15 cellular contexts compared by ENCODE assay signal in the genomic region with DNA sequence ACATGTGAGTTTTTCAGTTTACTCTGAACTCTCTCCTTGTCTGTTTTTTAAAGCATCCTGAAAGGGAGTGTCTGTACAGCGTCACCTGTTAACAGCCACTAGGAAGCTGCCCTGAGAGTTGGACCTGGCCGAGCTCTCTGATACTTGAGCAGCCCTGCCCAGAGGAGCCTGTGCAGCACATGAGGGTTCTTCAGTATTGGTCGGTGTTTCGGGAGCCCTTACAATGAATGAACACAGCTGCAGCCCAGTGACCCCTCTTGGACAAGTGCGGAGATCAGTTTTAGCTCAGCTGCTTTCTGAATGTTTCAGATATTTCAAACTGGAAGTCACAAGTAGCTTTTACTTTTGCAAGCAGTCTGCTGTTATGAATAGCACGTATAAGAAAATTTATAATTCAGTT. TPM values are rescaled to one million over a fixed set of nuclear protein-coding genes. Genes with fewer than 3 reads are reported as not detected.
DNase-seq lines count a peak whose midpoint lies in the region; ATAC-seq, FAIRE-seq and TF ChIP-seq lines count a peak whose summit lies in the region.
"Had no signal": no experiment of that assay in that cellular context is flagged by ENCODE, and none has a peak within 500 bp of the region (broad histone marks: within the 10 kb centered on the region; RNA-seq: fewer than 3 reads in every experiment).

No MANE protein-coding gene starts in this region.

- H3K9me3 ChIP-seq in BLaER1 treated with 17β-estradiol and CSF1 and Interleukin-3, amounts not matched to agents 10 nM and 100 nM (replicated peaks in 1 of 11) = peaks cover 0 to 23% (median 16%) of the 10 kb centered on the region in 11 experiments; a peak in 14 of 22 replicates
- H3K9me3 ChIP-seq in endothelial cell of umbilical vein (replicated peaks; ENCODE audit: control insufficient read depth, insufficient read depth, low read length) (no peaks in the 10 kb centered on the region), right atrium auricular region (no peaks in the 10 kb centered on the region), tibial artery (no peaks in the 10 kb centered on the region)

- no peaks in the 10 kb centered on the region for H3K9me1 ChIP-seq in endothelial cell of umbilical vein (replicated peaks; ENCODE audit: control insufficient read depth, extremely low read depth, insufficient read depth, low read length)

- ATAC-seq in HG03571 (IDR thresholded peaks at IDR 0.05; ENCODE audit: unreplicated experiment) (no peak), HG03442 (IDR thresholded peaks at IDR 0.05; ENCODE audit: unreplicated experiment) (no peak)
- ATAC-seq: Panc1 had no signal

- intact Hi-C loops in endothelial cell of umbilical vein (cut with micrococcal nuclease) (no loop called here), tibial artery (cut with DNase I; ENCODE audit: low total_unique reads) (loop anchor here (2.0 kb wide), 1 partner anchor 17 kb away; no protein-coding TSS in a partner anchor)

- peaks cover 0 to 30% (median 19%) of the 10 kb centered on the region in 11 experiments; a peak in 17 of 22 replicates for H3K36me3 ChIP-seq in BLaER1 treated with 17β-estradiol and CSF1 and Interleukin-3, amounts not matched to agents 10 nM and 100 nM
- H3K36me3 ChIP-seq in endothelial cell of umbilical vein (ENCODE audit: control insufficient read depth in 2 of 2, extremely low read depth in 1 of 2, insufficient read depth in 2 of 2, low read length in 2 of 2) (no peaks in the 10 kb centered on the region), right atrium auricular region (no peaks in the 10 kb centered on the region), tibial artery (peaks cover 0 to 8% (median 5%) of the 10 kb centered on the region in 3 donors)

- H3K4me2 ChIP-seq in BLaER1 treated with 17β-estradiol and CSF1 and Interleukin-3, amounts not matched to agents 10 nM and 100 nM = peak overlapping the region in 9 of 11 experiments; percentile 31 to 98 (median 66); a peak in 16 of 22 replicates
- no peak overlapping the region for H3K4me2 ChIP-seq in endothelial cell of umbilical vein (ENCODE audit: insufficient read depth, low read length)

- no peak for DNase-seq in endothelial cell of umbilical vein (ENCODE audit: low read depth, low spot score)
- DNase-seq in right atrium auricular region (ENCODE audit: low spot score) = no peak
- DNase-seq in tibial artery = no peak
- no peak for DNase-seq in SW480 (ENCODE audit: low spot score)
- DNase-seq: DND-41, H9, Karpas-422, NCI-H1417 treated with DMSO at 0.1 percent for 48 hours, NCI-H1930, NCI-H69 had no signal

- H2AFZ ChIP-seq in endothelial cell of umbilical vein (ENCODE audit: low read depth, low read length) = no peak overlapping the region

- POLR2A ChIA-PET in endothelial cell of umbilical vein (lab: Charles Lee) = no interaction called here

- CTCF ChIA-PET in endothelial cell of umbilical vein (lab: Charles Lee) = interaction anchor here (1.4 to 8.9 kb wide), 3 partner anchors 11 to 15 kb away, joined by 8 to 64 read pairs (median 14); no protein-coding TSS in a partner anchor

- dilution Hi-C loops in endothelial cell of umbilical vein (cut with MboI; ENCODE audit: extremely low pct_ligation_motif_present, low sequenced_read_pairs) = no loop called here

- no TSS peak for BruUV-seq in endothelial cell of umbilical vein (replicated peaks; lab: Mats Ljungman, UMichigan)

- H3K9ac ChIP-seq in BLaER1 treated with 17β-estradiol and CSF1 and Interleukin-3, amounts not matched to agents 10 nM and 100 nM = peak overlapping the region in 1 of 11 experiments; percentile 44; a peak in 1 of 22 replicates
- H3K9ac ChIP-seq in endothelial cell of umbilical vein (replicated peaks; ENCODE audit: extremely low read depth, insufficient read depth, low read length) = no peak overlapping the region

- no peak overlapping the region for H3K4me3 ChIP-seq in BLaER1 treated with 17β-estradiol and CSF1 and Interleukin-3, amounts not matched to agents 10 nM and 100 nM
- H3K4me3 ChIP-seq in endothelial cell of umbilical vein (replicated peaks in 1 of 3; ENCODE audit: insufficient read depth in 1 of 3, low read depth in 1 of 3, low read length in 3 of 3) (no peak overlapping the region), right atrium auricular region (no peak overlapping the region), tibial artery (no peak overlapping the region)

- peaks cover 0 to 70% (median 0%) of the 10 kb centered on the region in 11 experiments; a peak in 8 of 22 replicates for H3K27me3 ChIP-seq in BLaER1 treated with 17β-estradiol and CSF1 and Interleukin-3, amounts not matched to agents 10 nM and 100 nM
- H3K27me3 ChIP-seq in endothelial cell of umbilical vein (ENCODE audit: control insufficient read depth in 2 of 2, insufficient read depth in 2 of 2, low read length in 2 of 2) (no peaks in the 10 kb centered on the region), right atrium auricular region (no peaks in the 10 kb centered on the region), tibial artery (no peaks in the 10 kb centered on the region)

- H3K27ac ChIP-seq in BLaER1 treated with 17β-estradiol and CSF1 and Interleukin-3, amounts not matched to agents 10 nM and 100 nM = no peak overlapping the region
- H3K27ac ChIP-seq in endothelial cell of umbilical vein (ENCODE audit: insufficient read depth, low read depth, low read length) (no peak overlapping the region), right atrium auricular region (peak overlapping the region; percentile 19 to 42), tibial artery (peak overlapping the region; percentile 27 to 41)
- H3K27ac ChIP-seq: C4-2B had no signal

- no peak for TF ChIP-seq CTCF in endothelial cell of umbilical vein (IDR thresholded peaks at IDR 0.05; ENCODE audit: extremely low read depth in 1 of 2, insufficient read depth in 1 of 2, low read depth in 1 of 2, low read length in 2 of 2)
- no peak for TF ChIP-seq CTCF in right atrium auricular region (IDR thresholded peaks at IDR 0.05)
- no peak for TF ChIP-seq CTCF in tibial artery (IDR thresholded peaks at IDR 0.05)

- TF ChIP-seq POLR2A in endothelial cell of umbilical vein (IDR thresholded peaks at IDR 0.05; ENCODE audit: low read depth, low read length) = no peak

- H4K20me1 ChIP-seq in BLaER1 treated with 17β-estradiol and CSF1 and Interleukin-3, amounts not matched to agents 10 nM and 100 nM = peaks cover 15 to 80% (median 68%) of the 10 kb centered on the region in 11 experiments; a peak in 20 of 22 replicates
- H4K20me1 ChIP-seq in endothelial cell of umbilical vein (replicated peaks; ENCODE audit: control insufficient read depth, extremely low read depth, insufficient read depth, low read length) = no peaks in the 10 kb centered on the region

- peaks cover 16% of the 10 kb centered on the region for H3K79me2 ChIP-seq in endothelial cell of umbilical vein (ENCODE audit: control insufficient read depth, insufficient read depth, low read length)

- peaks cover 37 to 89% (median 80%) of the 10 kb centered on the region in 10 experiments for H3K4me1 ChIP-seq in BLaER1 treated with 17β-estradiol and CSF1 and Interleukin-3, amounts not matched to agents 10 nM and 100 nM
- H3K4me1 ChIP-seq in endothelial cell of umbilical vein (ENCODE audit: control insufficient read depth, extremely low read depth, insufficient read depth, low read length) = peaks cover 37% of the 10 kb centered on the region
- peaks cover 0 to 73% of the 10 kb centered on the region in 2 donors for H3K4me1 ChIP-seq in right atrium auricular region
- H3K4me1 ChIP-seq in tibial artery = peaks cover 0 to 91% (median 56%) of the 10 kb centered on the region in 4 donors

- peak; percentile 42 for FAIRE-seq in endothelial cell of umbilical vein (lab: Jason Lieb, UNC)

TF ChIP-seq in endothelial cell of umbilical vein, 7 proteins besides CTCF, POLR2A, EP300 and RAD21:
- TF ChIP-seq JUN (IDR thresholded peaks at IDR 0.05; ENCODE audit: borderline replicate concordance, insufficient read depth, insufficient read length, low read depth) = no peak
- no peak for TF ChIP-seq EZH2 (IDR thresholded peaks at IDR 0.05; ENCODE audit: borderline replicate concordance, low read depth, low read length, severe bottlenecking)
- no peak for TF ChIP-seq POLR2AphosphoS5 (IDR thresholded peaks at IDR 0.05; ENCODE audit: insufficient read depth, low read depth, low read length)
- no peak for TF ChIP-seq GATA2 (IDR thresholded peaks at IDR 0.05; ENCODE audit: insufficient read depth, insufficient read length, low read depth, low read length)
- TF ChIP-seq, protein P1, sequence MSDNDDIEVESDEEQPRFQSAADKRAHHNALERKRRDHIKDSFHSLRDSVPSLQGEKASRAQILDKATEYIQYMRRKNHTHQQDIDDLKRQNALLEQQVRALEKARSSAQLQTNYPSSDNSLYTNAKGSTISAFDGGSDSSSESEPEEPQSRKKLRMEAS (IDR thresholded peaks at IDR 0.05; ENCODE audit: insufficient read depth, insufficient read length) = no peak
- TF ChIP-seq FOS (IDR thresholded peaks at IDR 0.05; ENCODE audit: borderline replicate concordance, insufficient read depth, low read length) = no peak
- TF ChIP-seq MYC (IDR thresholded peaks at IDR 0.05; ENCODE audit: low read depth, low read length) = no peak

RNA-seq across cellular contexts. Expression of gene ADARB1, which starts 39.2 kb away (rescaled TPM):
- 54.3 and 55.5 TPM in 2 replicates for total RNA-seq in endothelial cell of umbilical vein
- 17.8 and 32.5 TPM in 2 replicates for polyA plus RNA-seq in endothelial cell of umbilical vein
- polyA plus RNA-seq in endothelial cell of umbilical vein (2011; cell fraction: cytosol; rRNA removed) = 17.4 and 18.8 TPM in 2 replicates
- 88.3 and 92.8 TPM in 2 replicates for polyA plus RNA-seq in endothelial cell of umbilical vein (2011; cell fraction: nucleus; rRNA removed)
- polyA plus RNA-seq in endothelial cell of umbilical vein (2012) = 29.3 and 33.4 TPM in 2 replicates
- polyA minus RNA-seq in endothelial cell of umbilical vein = 41.5 and 43.3 TPM in 2 replicates
- 54.5 TPM for polyA minus RNA-seq in endothelial cell of umbilical vein (2011; cell fraction: cytosol; rRNA and poly(A)+ RNA removed)
- polyA minus RNA-seq in endothelial cell of umbilical vein (2011; cell fraction: nucleus; rRNA and poly(A)+ RNA removed) = 48.7 and 51.7 TPM in 2 replicates
- total RNA-seq in right atrium auricular region = 10 to 100 TPM in 1 of 2 donors, 1 to 10 TPM in 1; 7.5 to 10.5 TPM

Comparison
In these comparisons a context has a peak if more than half of its experiments do, and no peak if none do; other contexts are left out.
1. H3K27ac ChIP-seq: peak in right atrium auricular region (2 of 2) and tibial artery (2 of 2); none in BLaER1 treated with 17β-estradiol and CSF1 and Interleukin-3, amounts not matched to agents 10 nM and 100 nM (0 of 11) and endothelial cell of umbilical vein (single experiment).